ENCODE assay signal across 8 cellular contexts in the genomic region with DNA sequence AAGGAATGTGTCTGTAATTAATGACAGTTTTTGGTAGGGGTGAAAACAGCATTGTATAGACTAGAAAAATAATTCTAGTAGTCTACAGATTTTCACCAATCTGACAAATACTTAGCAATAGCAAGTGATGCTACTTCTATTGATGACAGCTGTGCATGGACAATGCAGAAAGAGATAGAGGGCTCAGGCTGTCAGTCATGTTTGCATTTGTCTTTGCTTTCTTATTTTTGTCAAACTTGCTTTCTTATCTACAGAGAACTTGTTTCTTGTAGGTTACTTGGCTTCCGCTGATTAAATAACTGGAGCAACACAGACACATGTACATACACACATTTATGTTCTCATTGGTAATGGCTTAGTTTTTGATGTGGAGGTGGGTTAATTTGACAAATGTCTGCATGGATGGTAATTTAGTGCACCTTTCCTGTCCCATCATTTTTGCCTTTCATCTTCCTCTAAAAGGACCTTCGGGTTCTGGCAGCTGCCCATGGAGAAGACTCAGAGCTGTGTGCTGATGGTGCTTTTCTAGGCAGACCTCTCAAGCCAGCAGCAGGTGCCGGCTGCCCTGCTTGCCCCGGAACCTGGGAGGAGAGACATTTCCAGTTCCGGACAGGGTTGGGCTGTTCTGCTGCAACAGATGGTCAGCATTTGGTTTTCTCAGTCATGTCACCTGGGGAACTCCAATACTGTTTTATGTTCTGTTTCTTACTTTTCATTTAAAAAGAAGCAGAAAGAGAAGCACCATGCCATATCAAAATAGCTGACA. TPM values are rescaled to one million over a fixed set of nuclear protein-coding genes. Genes with fewer than 3 reads are reported as not detected.
DNase-seq lines count a peak whose midpoint lies in the region; ATAC-seq and TF ChIP-seq lines count a peak whose summit lies in the region.

No MANE protein-coding gene starts in this region.

- DNase-seq in activated CD4-positive, alpha-beta T cell treated with anti-CD3 and anti-CD28 coated beads for 36 hours, result peak; percentile 32
- DNase-seq in activated CD4-positive, alpha-beta T cell treated with anti-CD3 and anti-CD28 coated beads for 4 hours, result no peak
- peak; percentile 57 for DNase-seq in glutamatergic neuron
- DNase-seq in NK-92 (lab: John Stamatoyannopoulos, UW; ENCODE audit: unreplicated experiment), result no peak
- no peak for DNase-seq in ureter (ENCODE audit: low spot score)
- no peak for DNase-seq in HEK293T (ENCODE audit: extremely low spot score)

- peaks cover 21% of the 10 kb centered on the region for H3K36me3 Mint-ChIP-seq in activated CD4-positive, alpha-beta T cell treated with anti-CD3 and anti-CD28 coated beads for 36 hours (ENCODE audit: low read depth)
- H3K36me3 Mint-ChIP-seq in glutamatergic neuron (ENCODE audit: unreplicated experiment), result peaks cover 6% of the 10 kb centered on the region

- peaks cover 87% of the 10 kb centered on the region for H3K4me1 Mint-ChIP-seq in activated CD4-positive, alpha-beta T cell treated with anti-CD3 and anti-CD28 coated beads for 36 hours
- peaks cover 43% of the 10 kb centered on the region for H3K4me1 Mint-ChIP-seq in glutamatergic neuron (ENCODE audit: low read depth, unreplicated experiment)

- H3K9me3 Mint-ChIP-seq in activated CD4-positive, alpha-beta T cell treated with anti-CD3 and anti-CD28 coated beads for 36 hours (ENCODE audit: low read depth), result peaks cover 10% of the 10 kb centered on the region
- H3K9me3 Mint-ChIP-seq in glutamatergic neuron (ENCODE audit: unreplicated experiment), result peaks cover 6% of the 10 kb centered on the region

- POLR2A ChIA-PET in activated CD4-positive, alpha-beta T cell treated with anti-CD3 and anti-CD28 coated beads for 36 hours (lab: Charles Lee), result interaction anchor here (0.6 to 4.1 kb wide), 5 partner anchors 17 to 47 kb away, joined by 3 to 47 read pairs (median 5); partner anchors contain the start of gene CAMK4
- POLR2A ChIA-PET in HEK293T (lab: Yijun Ruan, JAX), result no interaction called here

- intact Hi-C loops in activated CD4-positive, alpha-beta T cell treated with anti-CD3 and anti-CD28 coated beads for 36 hours (cut with DNase I, micrococcal nuclease), result loop anchor here in 1 of 2 experiments (10.0 kb wide), 2 partner anchors 502 to 1848 kb away; partner anchors contain the start of genes NREP and PJA2

- TF ChIP-seq CTCF in glutamatergic neuron (IDR thresholded peaks at IDR 0.05; ENCODE audit: partially characterized antibody, unreplicated experiment), result no peak

- no peaks in the 10 kb centered on the region for H3K27me3 Mint-ChIP-seq in activated CD4-positive, alpha-beta T cell treated with anti-CD3 and anti-CD28 coated beads for 36 hours
- H3K27me3 Mint-ChIP-seq in glutamatergic neuron (ENCODE audit: unreplicated experiment), result peaks cover 4% of the 10 kb centered on the region

- no peak for ATAC-seq in activated CD4-positive, alpha-beta T cell treated with anti-CD3 and anti-CD28 coated beads for 36 hours
- ATAC-seq in GM21576 (IDR thresholded peaks at IDR 0.05; ENCODE audit: unreplicated experiment) (peak; percentile 74), HG03469 (IDR thresholded peaks at IDR 0.05; ENCODE audit: unreplicated experiment) (peak; percentile 53)

- peak overlapping the region; percentile 54 for H3K4me3 Mint-ChIP-seq in activated CD4-positive, alpha-beta T cell treated with anti-CD3 and anti-CD28 coated beads for 36 hours
- peak overlapping the region; percentile 48 for H3K4me3 Mint-ChIP-seq in glutamatergic neuron (ENCODE audit: unreplicated experiment)

- CTCF ChIA-PET in activated CD4-positive, alpha-beta T cell treated with anti-CD3 and anti-CD28 coated beads for 36 hours (lab: Charles Lee), result interaction anchor here (1.2 to 11.5 kb wide), 9 partner anchors 8 to 87 kb away, joined by 4 to 132 read pairs (median 11); no protein-coding TSS in a partner anchor
- CTCF ChIA-PET in HEK293T (lab: Yijun Ruan, JAX), result no interaction called here

- peak overlapping the region; percentile 77 for H3K27ac Mint-ChIP-seq in activated CD4-positive, alpha-beta T cell treated with anti-CD3 and anti-CD28 coated beads for 36 hours
- peak overlapping the region; percentile 92 for H3K27ac Mint-ChIP-seq in glutamatergic neuron (ENCODE audit: unreplicated experiment)

TF ChIP-seq in HEK293T, 16 proteins besides CTCF, POLR2A, EP300 and RAD21:
- no peak for TF ChIP-seq LEF1 (IDR thresholded peaks at IDR 0.05; ENCODE audit: borderline replicate concordance)
- no peak for TF ChIP-seq ZNF384 (IDR thresholded peaks at IDR 0.05)
- no peak for TF ChIP-seq TARDBP (IDR thresholded peaks at IDR 0.05)
- TF ChIP-seq NFRKB (IDR thresholded peaks at IDR 0.05), result no peak
- TF ChIP-seq HDGF (IDR thresholded peaks at IDR 0.05; ENCODE audit: borderline replicate concordance), result no peak
- TF ChIP-seq FOXM1 (IDR thresholded peaks at IDR 0.05; ENCODE audit: borderline replicate concordance), result no peak
- no peak for TF ChIP-seq FOXA1 (IDR thresholded peaks at IDR 0.05)
- no peak for TF ChIP-seq L3MBTL2 (conservative IDR thresholded peaks at IDR 0.05)
- no peak for TF ChIP-seq FOXK2 (IDR thresholded peaks at IDR 0.05)
- no peak for TF ChIP-seq SUZ12 (IDR thresholded peaks at IDR 0.05)

RNA-seq across cellular contexts. Expression of gene CAMK4, which starts 28.8 kb away (rescaled TPM):
- total RNA-seq in activated CD4-positive, alpha-beta T cell treated with anti-CD3 and anti-CD28 coated beads for 36 hours, result 10 to 100 TPM; 49.4 to 53.1 TPM
- total RNA-seq in glutamatergic neuron (ENCODE audit: unreplicated experiment) (33.7 TPM), ureter (3.0 TPM)

Comparison
In these comparisons a context has a peak if more than half of its experiments do, and no peak if none do; other contexts are left out.
1. DNase-seq: peak in activated CD4-positive, alpha-beta T cell treated with anti-CD3 and anti-CD28 coated beads for 36 hours (single experiment) and glutamatergic neuron (single experiment); none in activated CD4-positive, alpha-beta T cell treated with anti-CD3 and anti-CD28 coated beads for 4 hours (0 of 2), NK-92 (single experiment), ureter (single experiment) and HEK293T (single experiment).